ENCODE assay signal across 1 cellular context in the genomic region with DNA sequence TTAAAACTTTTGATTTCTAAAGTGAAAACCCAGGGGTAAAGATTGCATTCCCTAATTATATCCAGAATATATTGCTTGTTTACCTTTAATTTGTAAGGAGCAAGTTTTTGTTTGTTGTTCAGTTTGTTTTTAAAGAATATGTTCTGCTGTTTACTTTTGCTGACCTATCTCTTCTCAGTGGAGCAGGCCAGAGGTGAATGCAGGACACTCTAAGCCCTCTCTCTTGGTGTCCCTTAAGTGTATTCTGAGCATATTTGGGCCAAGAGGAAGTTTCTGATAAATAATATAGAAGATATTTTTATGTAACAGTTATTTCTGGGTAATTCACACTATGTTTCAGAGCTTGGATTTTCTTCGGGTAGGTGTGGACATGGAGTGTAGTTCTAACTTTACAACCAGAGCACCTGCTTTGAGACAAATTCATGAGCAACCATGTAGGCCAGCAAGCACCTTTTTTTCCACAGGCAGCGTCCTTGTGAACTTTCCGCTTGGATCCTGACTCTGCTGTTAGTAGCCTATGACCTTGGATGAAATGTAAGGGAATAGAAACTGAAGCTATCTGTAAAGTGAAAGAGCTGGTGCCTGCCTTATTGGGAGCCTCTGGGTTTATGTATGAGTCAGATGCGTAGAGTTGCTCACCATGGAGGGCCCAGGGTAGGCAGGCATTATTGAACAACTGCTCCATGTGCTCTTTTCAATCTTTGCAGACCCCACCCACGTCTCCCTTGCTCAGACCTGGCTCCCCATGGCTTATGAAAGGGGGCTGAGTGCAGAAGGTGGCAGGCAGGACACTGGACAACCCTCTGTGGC.
TF ChIP-seq lines count a peak whose summit lies in the region.

No MANE protein-coding gene starts in this region.

TF ChIP-seq in K562, 482 proteins besides CTCF, POLR2A, EP300 and RAD21:
- TF ChIP-seq IFI16 (CRISPR knock-in tag; IDR thresholded peaks at IDR 0.05): no peak
- no peak for TF ChIP-seq ZBTB49 (CRISPR knock-in tag; IDR thresholded peaks at IDR 0.05; ENCODE audit: borderline replicate concordance)
- no peak for TF ChIP-seq ZFP30 (CRISPR knock-in tag; IDR thresholded peaks at IDR 0.05; ENCODE audit: borderline replicate concordance)
- TF ChIP-seq KLF13 (tag; IDR thresholded peaks at IDR 0.05; ENCODE audit: borderline replicate concordance, low read depth): no peak
- TF ChIP-seq PHB (CRISPR knock-in tag; IDR thresholded peaks at IDR 0.05): no peak
- no peak for TF ChIP-seq ZNF146 (CRISPR knock-in tag; IDR thresholded peaks at IDR 0.05; ENCODE audit: unreplicated experiment)
- TF ChIP-seq, protein P1, sequence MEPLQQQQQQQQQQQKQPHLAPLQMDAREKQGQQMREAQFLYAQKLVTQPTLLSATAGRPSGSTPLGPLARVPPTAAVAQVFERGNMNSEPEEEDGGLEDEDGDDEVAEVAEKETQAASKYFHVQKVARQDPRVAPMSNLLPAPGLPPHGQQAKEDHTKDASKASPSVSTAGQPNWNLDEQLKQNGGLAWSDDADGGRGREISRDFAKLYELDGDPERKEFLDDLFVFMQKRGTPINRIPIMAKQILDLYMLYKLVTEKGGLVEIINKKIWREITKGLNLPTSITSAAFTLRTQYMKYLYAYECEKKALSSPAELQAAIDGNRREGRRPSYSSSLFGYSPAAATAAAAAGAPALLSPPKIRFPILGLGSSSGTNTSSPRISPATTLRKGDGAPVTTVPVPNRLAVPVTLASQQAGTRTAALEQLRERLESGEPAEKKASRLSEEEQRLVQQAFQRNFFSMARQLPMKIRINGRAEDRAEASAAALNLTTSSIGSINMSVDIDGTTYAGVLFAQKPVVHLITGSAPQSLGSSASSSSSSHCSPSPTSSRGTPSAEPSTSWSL (CRISPR knock-in tag; IDR thresholded peaks at IDR 0.05; ENCODE audit: borderline replicate concordance): no peak
- TF ChIP-seq ZBTB8A (IDR thresholded peaks at IDR 0.05; ENCODE audit: partially characterized antibody): no peak
- no peak for TF ChIP-seq SMARCB1 (IDR thresholded peaks at IDR 0.05; ENCODE audit: insufficient read length, low read depth)
- TF ChIP-seq ARID2 (IDR thresholded peaks at IDR 0.05): no peak
- TF ChIP-seq PYGO2 (tag; IDR thresholded peaks at IDR 0.05): no peak
- no peak for TF ChIP-seq NCOR1 (IDR thresholded peaks at IDR 0.05)
- TF ChIP-seq KDM5B (IDR thresholded peaks at IDR 0.05; ENCODE audit: insufficient replicate concordance, low read depth, low read length): no peak
- TF ChIP-seq LARP7 (IDR thresholded peaks at IDR 0.05): no peak
- TF ChIP-seq THAP7 (CRISPR knock-in tag; IDR thresholded peaks at IDR 0.05): no peak
- TF ChIP-seq BRD9 (IDR thresholded peaks at IDR 0.05; ENCODE audit: low read depth, partially characterized antibody): no peak
- TF ChIP-seq ZNF586 (CRISPR knock-in tag; conservative IDR thresholded peaks at IDR 0.05): no peak
- no peak for TF ChIP-seq TCFL5 (CRISPR knock-in tag; conservative IDR thresholded peaks at IDR 0.05)
- TF ChIP-seq ZNF354B (CRISPR knock-in tag; IDR thresholded peaks at IDR 0.05): no peak
